Comparison of ENCODE assay signal across 16 cellular contexts in the genomic region with DNA sequence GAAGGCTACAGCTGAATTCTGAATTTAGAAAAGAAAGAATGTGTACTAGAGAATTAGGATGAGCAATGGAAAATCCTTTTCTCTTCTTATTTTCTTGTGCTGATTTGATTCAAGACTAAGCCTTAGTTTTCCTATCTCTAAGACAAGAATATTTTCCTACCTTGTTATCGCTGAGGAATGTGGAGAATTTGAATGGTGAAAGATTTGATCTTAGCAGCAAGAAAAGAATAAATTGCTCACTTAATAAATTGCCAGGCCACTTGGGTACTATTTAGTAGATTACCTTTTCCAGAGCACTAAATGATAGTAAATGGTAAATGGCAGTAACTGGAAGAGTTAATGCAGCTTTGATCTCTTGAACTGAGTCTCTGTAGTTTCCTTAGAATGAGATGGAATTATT.
A peak's percentile ranks its signal among the peaks of the same experiment; 100 is the strongest.
DNase-seq lines count a peak whose midpoint lies in the region; ATAC-seq and TF ChIP-seq lines count a peak whose summit lies in the region.
"Had no signal": no experiment of that assay in that cellular context is flagged by ENCODE, and none has a peak within 500 bp of the region (broad histone marks: within the 10 kb centered on the region; RNA-seq: fewer than 3 reads in every experiment).

No MANE protein-coding gene starts in this region.

- H3K27ac ChIP-seq in liver (ENCODE audit: low read depth in 1 of 2, low read length in 2 of 2) (no peak overlapping the region), right lobe of liver (no peak overlapping the region), neural cell (ENCODE audit: low read length) (peak overlapping the region; percentile 15)
- H3K27ac ChIP-seq: BLaER1, GM23248, HL-60 had no signal

- WGBS in liver = 87% methylated on average over 1 of the region's 1 CpG
- 83% methylated on average over 1 of the region's 1 CpG for WGBS in right lobe of liver (ENCODE audit: insufficient coverage, low coverage, low lambda C conversion rate, missing lambda C conversion rate)

- TF ChIP-seq CTCF in liver (IDR thresholded peaks at IDR 0.05; ENCODE audit: low read depth, low read length, missing input control) = no peak
- no peak for TF ChIP-seq CTCF in right lobe of liver (IDR thresholded peaks at IDR 0.05)
- TF ChIP-seq CTCF in neural cell (IDR thresholded peaks at IDR 0.05; ENCODE audit: poor library complexity, severe bottlenecking) = no peak

- H3K27me3 ChIP-seq in liver (ENCODE audit: control insufficient read depth in 4 of 4, insufficient read depth in 4 of 4, low read length in 3 of 4) (no peaks in the 10 kb centered on the region), right lobe of liver (no peaks in the 10 kb centered on the region), neural cell (ENCODE audit: insufficient read depth, low read depth, low read length) (no peaks in the 10 kb centered on the region)
- H3K27me3 ChIP-seq: BLaER1 had no signal

- TF ChIP-seq RAD21 in liver (IDR thresholded peaks at IDR 0.05) = no peak
- TF ChIP-seq RAD21 in neural cell (conservative IDR thresholded peaks at IDR 0.05) = no peak

- no peaks in the 10 kb centered on the region for H3K36me3 ChIP-seq in liver (ENCODE audit: control insufficient read depth in 4 of 4, insufficient read depth in 3 of 4, low read depth in 1 of 4, low read length in 3 of 4)
- no peaks in the 10 kb centered on the region for H3K36me3 ChIP-seq in right lobe of liver
- H3K36me3 ChIP-seq in neural cell (ENCODE audit: insufficient read depth, low read length) = no peaks in the 10 kb centered on the region
- H3K36me3 ChIP-seq: BLaER1 had no signal

- H3K9me3 ChIP-seq in liver (ENCODE audit: control insufficient read depth in 4 of 4, low read length in 3 of 4) = no peaks in the 10 kb centered on the region
- no peaks in the 10 kb centered on the region for H3K9me3 ChIP-seq in right lobe of liver
- no peaks in the 10 kb centered on the region for H3K9me3 ChIP-seq in neural cell (ENCODE audit: low read length)
- H3K9me3 ChIP-seq: BLaER1 had no signal

- no peak overlapping the region for H2AFZ ChIP-seq in neural cell (ENCODE audit: low read depth, low read length)
- H2AFZ ChIP-seq: GM23248 had no signal

- H3K4me3 ChIP-seq in liver (ENCODE audit: low read depth in 1 of 3, low read length in 3 of 3) (no peak overlapping the region), right lobe of liver (no peak overlapping the region), neural cell (ENCODE audit: low read length) (peak overlapping the region; percentile 3)
- H3K4me3 ChIP-seq: BLaER1, GM23248 had no signal

- DNase-seq in right lobe of liver (no peak), iris pigment epithelial cell (ENCODE audit: low read depth) (peak; percentile 1), T-helper 1 cell (no peak)
- no peak for DNase-seq in activated T-cell treated with anti-CD3 and anti-CD28 coated beads, Interleukin-2, amount 50 U/mL, for 1 hour
- DNase-seq: 8988T; AML-193; CD8-positive, alpha-beta memory T cell; DMS 273 treated with DMSO at 0.1 percent for 48 hours; DMS79; GM23248 had no signal

- no peak for TF ChIP-seq POLR2A in right lobe of liver (IDR thresholded peaks at IDR 0.05)

- TF ChIP-seq EP300 in neural cell (conservative IDR thresholded peaks at IDR 0.05; ENCODE audit: poor library complexity, severe bottlenecking) = no peak

- ATAC-seq in right lobe of liver (no peak), HG02981 (IDR thresholded peaks at IDR 0.05; ENCODE audit: unreplicated experiment) (no peak)
- ATAC-seq: HCT116 had no signal

- no peak overlapping the region for H3K4me2 ChIP-seq in neural cell (ENCODE audit: low read length)
- H3K4me2 ChIP-seq: BLaER1 had no signal

- H3K9ac ChIP-seq in liver (ENCODE audit: low read depth in 1 of 2, low read length in 2 of 2) (no peak overlapping the region), neural cell (ENCODE audit: low read length) (no peak overlapping the region)
- H3K9ac ChIP-seq: BLaER1, GM23248 had no signal

- H3F3A ChIP-seq in neural cell (ENCODE audit: insufficient read depth, low read length, poor library complexity, severe bottlenecking) = no peaks in the 10 kb centered on the region

- H3K4me1 ChIP-seq in liver (ENCODE audit: control insufficient read depth in 4 of 4, insufficient read depth in 4 of 4, low read length in 3 of 4) = peaks cover 0 to 6% (median 5%) of the 10 kb centered on the region in 4 donors
- H3K4me1 ChIP-seq in right lobe of liver = peaks cover 0 to 11% (median 0%) of the 10 kb centered on the region in 4 donors

- intact Hi-C loops in right lobe of liver (cut with DNase I) = no loop called here

- H4K20me1 ChIP-seq in neural cell (ENCODE audit: insufficient read depth) = no peaks in the 10 kb centered on the region
- H4K20me1 ChIP-seq: BLaER1 had no signal

- no peaks in the 10 kb centered on the region for H3K79me2 ChIP-seq in neural cell (replicated peaks; ENCODE audit: insufficient read depth, low read length)

- no peaks in the 10 kb centered on the region for H3K9me2 ChIP-seq in neural cell (ENCODE audit: insufficient read depth, low read length)

TF ChIP-seq in liver, 16 proteins besides CTCF, POLR2A, EP300 and RAD21:
- no peak for TF ChIP-seq EGR1 (IDR thresholded peaks at IDR 0.05; ENCODE audit: low read depth in 2 of 2)
- TF ChIP-seq, protein P1, sequence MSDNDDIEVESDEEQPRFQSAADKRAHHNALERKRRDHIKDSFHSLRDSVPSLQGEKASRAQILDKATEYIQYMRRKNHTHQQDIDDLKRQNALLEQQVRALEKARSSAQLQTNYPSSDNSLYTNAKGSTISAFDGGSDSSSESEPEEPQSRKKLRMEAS (IDR thresholded peaks at IDR 0.05) = no peak
- peak; percentile 1 for TF ChIP-seq FOXA2 (IDR thresholded peaks at IDR 0.05)
- TF ChIP-seq, protein P2, sequence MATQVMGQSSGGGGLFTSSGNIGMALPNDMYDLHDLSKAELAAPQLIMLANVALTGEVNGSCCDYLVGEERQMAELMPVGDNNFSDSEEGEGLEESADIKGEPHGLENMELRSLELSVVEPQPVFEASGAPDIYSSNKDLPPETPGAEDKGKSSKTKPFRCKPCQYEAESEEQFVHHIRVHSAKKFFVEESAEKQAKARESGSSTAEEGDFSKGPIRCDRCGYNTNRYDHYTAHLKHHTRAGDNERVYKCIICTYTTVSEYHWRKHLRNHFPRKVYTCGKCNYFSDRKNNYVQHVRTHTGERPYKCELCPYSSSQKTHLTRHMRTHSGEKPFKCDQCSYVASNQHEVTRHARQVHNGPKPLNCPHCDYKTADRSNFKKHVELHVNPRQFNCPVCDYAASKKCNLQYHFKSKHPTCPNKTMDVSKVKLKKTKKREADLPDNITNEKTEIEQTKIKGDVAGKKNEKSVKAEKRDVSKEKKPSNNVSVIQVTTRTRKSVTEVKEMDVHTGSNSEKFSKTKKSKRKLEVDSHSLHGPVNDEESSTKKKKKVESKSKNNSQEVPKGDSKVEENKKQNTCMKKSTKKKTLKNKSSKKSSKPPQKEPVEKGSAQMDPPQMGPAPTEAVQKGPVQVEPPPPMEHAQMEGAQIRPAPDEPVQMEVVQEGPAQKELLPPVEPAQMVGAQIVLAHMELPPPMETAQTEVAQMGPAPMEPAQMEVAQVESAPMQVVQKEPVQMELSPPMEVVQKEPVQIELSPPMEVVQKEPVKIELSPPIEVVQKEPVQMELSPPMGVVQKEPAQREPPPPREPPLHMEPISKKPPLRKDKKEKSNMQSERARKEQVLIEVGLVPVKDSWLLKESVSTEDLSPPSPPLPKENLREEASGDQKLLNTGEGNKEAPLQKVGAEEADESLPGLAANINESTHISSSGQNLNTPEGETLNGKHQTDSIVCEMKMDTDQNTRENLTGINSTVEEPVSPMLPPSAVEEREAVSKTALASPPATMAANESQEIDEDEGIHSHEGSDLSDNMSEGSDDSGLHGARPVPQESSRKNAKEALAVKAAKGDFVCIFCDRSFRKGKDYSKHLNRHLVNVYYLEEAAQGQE (IDR thresholded peaks at IDR 0.05) = no peak

TF ChIP-seq in neural cell, 6 proteins besides CTCF, POLR2A, EP300 and RAD21:
- TF ChIP-seq MXI1 (conservative IDR thresholded peaks at IDR 0.05; ENCODE audit: poor library complexity, severe bottlenecking) (no peak), SMC3 (conservative IDR thresholded peaks at IDR 0.05; ENCODE audit: poor library complexity) (no peak), TAF1 (IDR thresholded peaks at IDR 0.05; ENCODE audit: low read depth) (no peak), EZH2 (IDR thresholded peaks at IDR 0.05; ENCODE audit: borderline replicate concordance, insufficient read depth, low read length, poor library complexity, severe bottlenecking) (no peak), POLR2AphosphoS5 (IDR thresholded peaks at IDR 0.05) (no peak)
- TF ChIP-seq, protein P2 (IDR thresholded peaks at IDR 0.05; ENCODE audit: borderline replicate concordance) = no peak
